In genomic region chr4:119525005-119525749, GRCh38 we compare ENCODE assay signal across 1 cellular context.
TF ChIP-seq lines count a peak whose summit lies in the region.

No MANE protein-coding gene starts in this region.

TF ChIP-seq in HepG2, 621 proteins besides CTCF, POLR2A, EP300 and RAD21 (continued from another document and continues in another):
- TF ChIP-seq, protein P1, sequence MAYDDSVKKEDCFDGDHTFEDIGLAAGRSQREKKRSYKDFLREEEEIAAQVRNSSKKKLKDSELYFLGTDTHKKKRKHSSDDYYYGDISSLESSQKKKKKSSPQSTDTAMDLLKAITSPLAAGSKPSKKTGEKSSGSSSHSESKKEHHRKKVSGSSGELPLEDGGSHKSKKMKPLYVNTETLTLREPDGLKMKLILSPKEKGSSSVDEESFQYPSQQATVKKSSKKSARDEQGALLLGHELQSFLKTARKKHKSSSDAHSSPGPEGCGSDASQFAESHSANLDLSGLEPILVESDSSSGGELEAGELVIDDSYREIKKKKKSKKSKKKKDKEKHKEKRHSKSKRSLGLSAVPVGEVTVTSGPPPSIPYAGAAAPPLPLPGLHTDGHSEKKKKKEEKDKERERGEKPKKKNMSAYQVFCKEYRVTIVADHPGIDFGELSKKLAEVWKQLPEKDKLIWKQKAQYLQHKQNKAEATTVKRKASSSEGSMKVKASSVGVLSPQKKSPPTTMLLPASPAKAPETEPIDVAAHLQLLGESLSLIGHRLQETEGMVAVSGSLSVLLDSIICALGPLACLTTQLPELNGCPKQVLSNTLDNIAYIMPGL (CRISPR knock-in tag; IDR thresholded peaks at IDR 0.05; ENCODE audit: borderline replicate concordance in 1 of 2, low read depth in 1 of 2) = no peak
- TF ChIP-seq PAF1 (CRISPR knock-in tag; IDR thresholded peaks at IDR 0.05) (no peak), MAFK (conservative IDR thresholded peaks at IDR 0.05 in 1 of 2, IDR thresholded peaks at IDR 0.05 in 1 of 2; ENCODE audit: low read length in 2 of 2) (no peak), SKI (IDR thresholded peaks at IDR 0.05; ENCODE audit: partially characterized antibody) (no peak), RXRB (CRISPR knock-in tag; IDR thresholded peaks at IDR 0.05; ENCODE audit: borderline replicate concordance) (peak; percentile 77), NRL (CRISPR knock-in tag; IDR thresholded peaks at IDR 0.05; ENCODE audit: borderline replicate concordance) (no peak), ERF (CRISPR knock-in tag; IDR thresholded peaks at IDR 0.05) (peak; percentile 65; the same call in 1 of the 2 replicates), TFE3 (CRISPR knock-in tag; IDR thresholded peaks at IDR 0.05) (peak; percentile 19; the same call in 1 of the 2 replicates), GABPB1 (CRISPR knock-in tag; IDR thresholded peaks at IDR 0.05) (no peak; the same call in 1 of the 2 replicates), ZNF839 (CRISPR knock-in tag; IDR thresholded peaks at IDR 0.05; ENCODE audit: borderline replicate concordance) (no peak), ETV5 (CRISPR knock-in tag; IDR thresholded peaks at IDR 0.05; ENCODE audit: borderline replicate concordance) (peak; percentile 81; the same call in 1 of the 2 replicates), MIER3 (CRISPR knock-in tag; IDR thresholded peaks at IDR 0.05; ENCODE audit: borderline replicate concordance) (no peak), ZNF382 (CRISPR knock-in tag; IDR thresholded peaks at IDR 0.05; ENCODE audit: borderline replicate concordance) (no peak), SRY (CRISPR knock-in tag; IDR thresholded peaks at IDR 0.05) (no peak), FOXJ3 (CRISPR knock-in tag; IDR thresholded peaks at IDR 0.05; ENCODE audit: borderline replicate concordance) (peak; percentile 25; the same call in 1 of the 2 replicates), SRSF9 (IDR thresholded peaks at IDR 0.05; ENCODE audit: borderline replicate concordance, insufficient read depth, low read depth, low read length, poor library complexity, severe bottlenecking) (no peak), HNRNPH1 (optimal IDR thresholded peaks at IDR 0.05; ENCODE audit: low read depth, low read length) (no peak), TAF15 (IDR thresholded peaks at IDR 0.05; ENCODE audit: low read depth, low read length, poor library complexity, severe bottlenecking) (no peak), SMARCC2 (IDR thresholded peaks at IDR 0.05) (no peak), NR2F6 (IDR thresholded peaks at IDR 0.05) (peak; percentile 59; the same call in 1 of the 2 replicates), NR2F6 (CRISPR knock-in tag; IDR thresholded peaks at IDR 0.05) (peak; percentile 88), SALL2 (CRISPR knock-in tag; IDR thresholded peaks at IDR 0.05) (no peak), ZNF562 (CRISPR knock-in tag; IDR thresholded peaks at IDR 0.05; ENCODE audit: borderline replicate concordance) (no peak), MTF2 (CRISPR knock-in tag; IDR thresholded peaks at IDR 0.05; ENCODE audit: borderline replicate concordance) (no peak), ZBTB21 (CRISPR knock-in tag; IDR thresholded peaks at IDR 0.05) (no peak), JUN (CRISPR knock-in tag; IDR thresholded peaks at IDR 0.05) (0 out of 2 replicates have a peak, but pooled peaks have one; percentile 39), SOX13 (IDR thresholded peaks at IDR 0.05) (no peak), SOX13 (CRISPR knock-in tag; conservative IDR thresholded peaks at IDR 0.05 in 1 of 2, IDR thresholded peaks at IDR 0.05 in 1 of 2) (peak in 1 of 2 experiments; percentile 80; a peak in 1 of 4 replicates), ZSCAN30 (CRISPR knock-in tag; IDR thresholded peaks at IDR 0.05) (no peak), ZNF264 (CRISPR knock-in tag; IDR thresholded peaks at IDR 0.05) (0 out of 2 replicates have a peak, but pooled peaks have one; percentile 37), KDM3A (CRISPR knock-in tag; IDR thresholded peaks at IDR 0.05; ENCODE audit: low read depth) (no peak), ZNF367 (CRISPR knock-in tag; IDR thresholded peaks at IDR 0.05; ENCODE audit: borderline replicate concordance) (no peak), KMT2A (CRISPR knock-in tag; IDR thresholded peaks at IDR 0.05) (no peak), PRPF4 (IDR thresholded peaks at IDR 0.05; ENCODE audit: low read depth, low read length, poor library complexity, severe bottlenecking) (no peak), ZNF614 (CRISPR knock-in tag; IDR thresholded peaks at IDR 0.05; ENCODE audit: borderline replicate concordance) (peak; percentile 56; the same call in 1 of the 2 replicates), ZNF761 (CRISPR knock-in tag; conservative IDR thresholded peaks at IDR 0.05) (no peak), ARHGAP35 (CRISPR knock-in tag; IDR thresholded peaks at IDR 0.05; ENCODE audit: borderline replicate concordance) (no peak), ZNF841 (CRISPR knock-in tag; IDR thresholded peaks at IDR 0.05; ENCODE audit: borderline replicate concordance) (no peak), STAG1 (CRISPR knock-in tag; IDR thresholded peaks at IDR 0.05) (no peak), TBX2 (CRISPR knock-in tag; IDR thresholded peaks at IDR 0.05; ENCODE audit: borderline replicate concordance) (no peak), ZSCAN5A (CRISPR knock-in tag; IDR thresholded peaks at IDR 0.05; ENCODE audit: borderline replicate concordance) (no peak), SOX6 (IDR thresholded peaks at IDR 0.05) (no peak), SOX6 (CRISPR knock-in tag; IDR thresholded peaks at IDR 0.05) (0 out of 2 replicates have a peak, but pooled peaks have one; percentile 36), SMARCE1 (IDR thresholded peaks at IDR 0.05; ENCODE audit: borderline replicate concordance) (0 out of 2 replicates have a peak, but pooled peaks have one; percentile 51)
- TF ChIP-seq, protein P2, sequence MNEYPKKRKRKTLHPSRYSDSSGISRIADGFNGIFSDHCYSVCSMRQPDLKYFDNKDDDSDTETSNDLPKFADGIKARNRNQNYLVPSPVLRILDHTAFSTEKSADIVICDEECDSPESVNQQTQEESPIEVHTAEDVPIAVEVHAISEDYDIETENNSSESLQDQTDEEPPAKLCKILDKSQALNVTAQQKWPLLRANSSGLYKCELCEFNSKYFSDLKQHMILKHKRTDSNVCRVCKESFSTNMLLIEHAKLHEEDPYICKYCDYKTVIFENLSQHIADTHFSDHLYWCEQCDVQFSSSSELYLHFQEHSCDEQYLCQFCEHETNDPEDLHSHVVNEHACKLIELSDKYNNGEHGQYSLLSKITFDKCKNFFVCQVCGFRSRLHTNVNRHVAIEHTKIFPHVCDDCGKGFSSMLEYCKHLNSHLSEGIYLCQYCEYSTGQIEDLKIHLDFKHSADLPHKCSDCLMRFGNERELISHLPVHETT (CRISPR knock-in tag; conservative IDR thresholded peaks at IDR 0.05) = no peak
- TF ChIP-seq, protein P3, sequence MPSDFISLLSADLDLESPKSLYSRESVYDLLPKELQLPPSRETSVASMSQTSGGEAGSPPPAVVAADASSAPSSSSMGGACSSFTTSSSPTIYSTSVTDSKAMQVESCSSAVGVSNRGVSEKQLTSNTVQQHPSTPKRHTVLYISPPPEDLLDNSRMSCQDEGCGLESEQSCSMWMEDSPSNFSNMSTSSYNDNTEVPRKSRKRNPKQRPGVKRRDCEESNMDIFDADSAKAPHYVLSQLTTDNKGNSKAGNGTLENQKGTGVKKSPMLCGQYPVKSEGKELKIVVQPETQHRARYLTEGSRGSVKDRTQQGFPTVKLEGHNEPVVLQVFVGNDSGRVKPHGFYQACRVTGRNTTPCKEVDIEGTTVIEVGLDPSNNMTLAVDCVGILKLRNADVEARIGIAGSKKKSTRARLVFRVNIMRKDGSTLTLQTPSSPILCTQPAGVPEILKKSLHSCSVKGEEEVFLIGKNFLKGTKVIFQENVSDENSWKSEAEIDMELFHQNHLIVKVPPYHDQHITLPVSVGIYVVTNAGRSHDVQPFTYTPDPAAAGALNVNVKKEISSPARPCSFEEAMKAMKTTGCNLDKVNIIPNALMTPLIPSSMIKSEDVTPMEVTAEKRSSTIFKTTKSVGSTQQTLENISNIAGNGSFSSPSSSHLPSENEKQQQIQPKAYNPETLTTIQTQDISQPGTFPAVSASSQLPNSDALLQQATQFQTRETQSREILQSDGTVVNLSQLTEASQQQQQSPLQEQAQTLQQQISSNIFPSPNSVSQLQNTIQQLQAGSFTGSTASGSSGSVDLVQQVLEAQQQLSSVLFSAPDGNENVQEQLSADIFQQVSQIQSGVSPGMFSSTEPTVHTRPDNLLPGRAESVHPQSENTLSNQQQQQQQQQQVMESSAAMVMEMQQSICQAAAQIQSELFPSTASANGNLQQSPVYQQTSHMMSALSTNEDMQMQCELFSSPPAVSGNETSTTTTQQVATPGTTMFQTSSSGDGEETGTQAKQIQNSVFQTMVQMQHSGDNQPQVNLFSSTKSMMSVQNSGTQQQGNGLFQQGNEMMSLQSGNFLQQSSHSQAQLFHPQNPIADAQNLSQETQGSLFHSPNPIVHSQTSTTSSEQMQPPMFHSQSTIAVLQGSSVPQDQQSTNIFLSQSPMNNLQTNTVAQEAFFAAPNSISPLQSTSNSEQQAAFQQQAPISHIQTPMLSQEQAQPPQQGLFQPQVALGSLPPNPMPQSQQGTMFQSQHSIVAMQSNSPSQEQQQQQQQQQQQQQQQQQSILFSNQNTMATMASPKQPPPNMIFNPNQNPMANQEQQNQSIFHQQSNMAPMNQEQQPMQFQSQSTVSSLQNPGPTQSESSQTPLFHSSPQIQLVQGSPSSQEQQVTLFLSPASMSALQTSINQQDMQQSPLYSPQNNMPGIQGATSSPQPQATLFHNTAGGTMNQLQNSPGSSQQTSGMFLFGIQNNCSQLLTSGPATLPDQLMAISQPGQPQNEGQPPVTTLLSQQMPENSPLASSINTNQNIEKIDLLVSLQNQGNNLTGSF (CRISPR knock-in tag; IDR thresholded peaks at IDR 0.05) = no peak
- TF ChIP-seq, protein P4, sequence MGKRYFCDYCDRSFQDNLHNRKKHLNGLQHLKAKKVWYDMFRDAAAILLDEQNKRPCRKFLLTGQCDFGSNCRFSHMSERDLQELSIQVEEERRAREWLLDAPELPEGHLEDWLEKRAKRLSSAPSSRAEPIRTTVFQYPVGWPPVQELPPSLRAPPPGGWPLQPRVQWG (CRISPR knock-in tag; IDR thresholded peaks at IDR 0.05; ENCODE audit: borderline replicate concordance, low read depth) = no peak
- TF ChIP-seq, protein P5, sequence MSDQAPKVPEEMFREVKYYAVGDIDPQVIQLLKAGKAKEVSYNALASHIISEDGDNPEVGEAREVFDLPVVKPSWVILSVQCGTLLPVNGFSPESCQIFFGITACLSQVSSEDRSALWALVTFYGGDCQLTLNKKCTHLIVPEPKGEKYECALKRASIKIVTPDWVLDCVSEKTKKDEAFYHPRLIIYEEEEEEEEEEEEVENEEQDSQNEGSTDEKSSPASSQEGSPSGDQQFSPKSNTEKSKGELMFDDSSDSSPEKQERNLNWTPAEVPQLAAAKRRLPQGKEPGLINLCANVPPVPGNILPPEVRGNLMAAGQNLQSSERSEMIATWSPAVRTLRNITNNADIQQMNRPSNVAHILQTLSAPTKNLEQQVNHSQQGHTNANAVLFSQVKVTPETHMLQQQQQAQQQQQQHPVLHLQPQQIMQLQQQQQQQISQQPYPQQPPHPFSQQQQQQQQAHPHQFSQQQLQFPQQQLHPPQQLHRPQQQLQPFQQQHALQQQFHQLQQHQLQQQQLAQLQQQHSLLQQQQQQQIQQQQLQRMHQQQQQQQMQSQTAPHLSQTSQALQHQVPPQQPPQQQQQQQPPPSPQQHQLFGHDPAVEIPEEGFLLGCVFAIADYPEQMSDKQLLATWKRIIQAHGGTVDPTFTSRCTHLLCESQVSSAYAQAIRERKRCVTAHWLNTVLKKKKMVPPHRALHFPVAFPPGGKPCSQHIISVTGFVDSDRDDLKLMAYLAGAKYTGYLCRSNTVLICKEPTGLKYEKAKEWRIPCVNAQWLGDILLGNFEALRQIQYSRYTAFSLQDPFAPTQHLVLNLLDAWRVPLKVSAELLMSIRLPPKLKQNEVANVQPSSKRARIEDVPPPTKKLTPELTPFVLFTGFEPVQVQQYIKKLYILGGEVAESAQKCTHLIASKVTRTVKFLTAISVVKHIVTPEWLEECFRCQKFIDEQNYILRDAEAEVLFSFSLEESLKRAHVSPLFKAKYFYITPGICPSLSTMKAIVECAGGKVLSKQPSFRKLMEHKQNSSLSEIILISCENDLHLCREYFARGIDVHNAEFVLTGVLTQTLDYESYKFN (CRISPR knock-in tag; conservative IDR thresholded peaks at IDR 0.05) = peak; percentile 79
- TF ChIP-seq, protein P6, sequence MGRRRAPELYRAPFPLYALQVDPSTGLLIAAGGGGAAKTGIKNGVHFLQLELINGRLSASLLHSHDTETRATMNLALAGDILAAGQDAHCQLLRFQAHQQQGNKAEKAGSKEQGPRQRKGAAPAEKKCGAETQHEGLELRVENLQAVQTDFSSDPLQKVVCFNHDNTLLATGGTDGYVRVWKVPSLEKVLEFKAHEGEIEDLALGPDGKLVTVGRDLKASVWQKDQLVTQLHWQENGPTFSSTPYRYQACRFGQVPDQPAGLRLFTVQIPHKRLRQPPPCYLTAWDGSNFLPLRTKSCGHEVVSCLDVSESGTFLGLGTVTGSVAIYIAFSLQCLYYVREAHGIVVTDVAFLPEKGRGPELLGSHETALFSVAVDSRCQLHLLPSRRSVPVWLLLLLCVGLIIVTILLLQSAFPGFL (CRISPR knock-in tag; IDR thresholded peaks at IDR 0.05) = no peak
- TF ChIP-seq, protein P7, sequence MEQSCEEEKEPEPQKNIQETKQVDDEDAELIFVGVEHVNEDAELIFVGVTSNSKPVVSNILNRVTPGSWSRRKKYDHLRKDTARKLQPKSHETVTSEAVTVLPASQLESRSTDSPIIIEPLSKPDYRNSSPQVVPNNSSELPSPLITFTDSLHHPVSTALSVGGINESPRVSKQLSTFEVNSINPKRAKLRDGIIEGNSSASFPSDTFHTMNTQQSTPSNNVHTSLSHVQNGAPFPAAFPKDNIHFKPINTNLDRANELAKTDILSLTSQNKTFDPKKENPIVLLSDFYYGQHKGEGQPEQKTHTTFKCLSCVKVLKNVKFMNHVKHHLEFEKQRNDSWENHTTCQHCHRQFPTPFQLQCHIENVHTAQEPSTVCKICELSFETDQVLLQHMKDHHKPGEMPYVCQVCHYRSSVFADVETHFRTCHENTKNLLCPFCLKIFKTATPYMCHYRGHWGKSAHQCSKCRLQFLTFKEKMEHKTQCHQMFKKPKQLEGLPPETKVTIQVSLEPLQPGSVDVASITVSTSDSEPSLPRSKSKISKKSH (CRISPR knock-in tag; IDR thresholded peaks at IDR 0.05; ENCODE audit: borderline replicate concordance) = no peak
